Comparison of ENCODE assay signal across 1 cellular context in genomic region chr7:129640400-129640799, GRCh38.
TF ChIP-seq lines count a peak whose summit lies in the region.

No MANE protein-coding gene starts in this region.

TF ChIP-seq in K562, 482 proteins besides CTCF, POLR2A, EP300 and RAD21:
- 0 out of 4 replicates have a peak, but pooled peaks of 1 of the 2 experiments have one; percentile 34 for TF ChIP-seq MLX (CRISPR knock-in tag; conservative IDR thresholded peaks at IDR 0.05)
- TF ChIP-seq FOXK1 (CRISPR knock-in tag; IDR thresholded peaks at IDR 0.05; ENCODE audit: borderline replicate concordance): 0 out of 2 replicates have a peak, but pooled peaks have one; percentile 72
- TF ChIP-seq ZBTB33 (CRISPR knock-in tag; IDR thresholded peaks at IDR 0.05): peak; percentile 70
- no peak for TF ChIP-seq HIVEP1 (CRISPR knock-in tag; IDR thresholded peaks at IDR 0.05)
- no peak for TF ChIP-seq ZNF318 (IDR thresholded peaks at IDR 0.05; ENCODE audit: borderline replicate concordance in 1 of 2, low read depth in 1 of 2)
- 0 out of 2 replicates have a peak, but pooled peaks have one; percentile 90 for TF ChIP-seq ZBTB49 (CRISPR knock-in tag; IDR thresholded peaks at IDR 0.05; ENCODE audit: borderline replicate concordance)
- no peak for TF ChIP-seq ETV6 (IDR thresholded peaks at IDR 0.05; ENCODE audit: borderline replicate concordance in 1 of 2, low read depth in 2 of 2, low read length in 1 of 2)
- peak; percentile 92; the same call in 1 of the 2 replicates for TF ChIP-seq ETV6 (CRISPR knock-in tag; IDR thresholded peaks at IDR 0.05; ENCODE audit: borderline replicate concordance)
- no peak for TF ChIP-seq KDM2B (CRISPR knock-in tag; IDR thresholded peaks at IDR 0.05)
- no peak for TF ChIP-seq ZBTB8A (IDR thresholded peaks at IDR 0.05; ENCODE audit: partially characterized antibody)
- TF ChIP-seq PBX2 (CRISPR knock-in tag; IDR thresholded peaks at IDR 0.05; ENCODE audit: low read depth): no peak
- no peak for TF ChIP-seq PBX2 (tag; conservative IDR thresholded peaks at IDR 0.05; ENCODE audit: low read depth)
- no peak for TF ChIP-seq HMGXB4 (CRISPR knock-in tag; IDR thresholded peaks at IDR 0.05)
- TF ChIP-seq ZNF224 (CRISPR knock-in tag; IDR thresholded peaks at IDR 0.05): peak; percentile 83; the same call in 1 of the 2 replicates
- peak; percentile 95 for TF ChIP-seq DACH1 (IDR thresholded peaks at IDR 0.05; ENCODE audit: partially characterized antibody)
- TF ChIP-seq ZNF277 (CRISPR knock-in tag; IDR thresholded peaks at IDR 0.05; ENCODE audit: borderline replicate concordance): no peak
- peak; percentile 76; the same call in 1 of the 2 replicates for TF ChIP-seq ZNF217 (CRISPR knock-in tag; IDR thresholded peaks at IDR 0.05)
- no peak for TF ChIP-seq TAF7 (tag; IDR thresholded peaks at IDR 0.05)
- TF ChIP-seq JUN (IDR thresholded peaks at IDR 0.05; ENCODE audit: borderline replicate concordance, low read depth, low read length): no peak
- TF ChIP-seq JUN (CRISPR knock-in tag; IDR thresholded peaks at IDR 0.05; ENCODE audit: borderline replicate concordance): no peak
- TF ChIP-seq IRF1 (CRISPR knock-in tag; IDR thresholded peaks at IDR 0.05; ENCODE audit: borderline replicate concordance): peak; percentile 89; the same call in 1 of the 2 replicates
- peak; percentile 91 for TF ChIP-seq ZNF232 (CRISPR knock-in tag; IDR thresholded peaks at IDR 0.05)
- no peak for TF ChIP-seq MAFF (IDR thresholded peaks at IDR 0.05; ENCODE audit: low read length)
- TF ChIP-seq ZNF766 (CRISPR knock-in tag; conservative IDR thresholded peaks at IDR 0.05): no peak
TF ChIP-seq in K562: peak in this region for 10.
